ENCODE assay signal across 16 cellular contexts in the genomic region with DNA sequence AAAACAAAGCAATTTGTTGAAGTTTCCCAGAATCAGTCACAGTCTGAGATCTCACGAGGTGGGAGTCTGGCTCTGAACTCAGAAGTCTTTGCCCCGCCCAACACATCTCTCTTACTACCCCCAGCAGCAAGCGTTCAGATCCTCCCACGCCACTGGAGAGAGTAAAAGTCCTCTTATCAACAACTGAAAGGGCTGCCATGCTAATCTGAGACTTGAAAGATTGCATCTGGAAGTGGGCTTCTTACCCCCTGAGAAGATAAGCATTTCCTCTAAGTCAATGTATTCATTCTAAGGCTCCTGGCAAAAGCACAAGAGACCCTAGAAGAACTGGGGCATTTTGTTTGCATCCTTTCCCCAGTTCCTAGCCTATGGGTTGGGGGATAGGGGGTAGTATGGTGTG. TPM values are rescaled to one million over a fixed set of nuclear protein-coding genes. Genes with fewer than 3 reads are reported as not detected.
DNase-seq lines count a peak whose midpoint lies in the region; TF ChIP-seq lines count a peak whose summit lies in the region.
"Had no signal": no experiment of that assay in that cellular context is flagged by ENCODE, and none has a peak within 500 bp of the region (broad histone marks: within the 10 kb centered on the region; RNA-seq: fewer than 3 reads in every experiment).

No MANE protein-coding gene starts in this region.

- no peak overlapping the region for H3K9ac ChIP-seq in mesendoderm (ENCODE audit: low read length)

- DNase-seq in CD4-positive, alpha-beta memory T cell, result no peak
- peak in 69 of 76 experiments; percentile 8 to 91 (median 60) for DNase-seq in HUDEP-2 (lab: John Stamatoyannopoulos, UW; ENCODE audit: unreplicated experiment in 76 of 76)
- DNase-seq in caudate nucleus (lab: John Stamatoyannopoulos, UW), result peak in 1 of 61 donors; percentile 7
- peak; percentile 70 for DNase-seq in mesendoderm
- DNase-seq in T1000 (lab: John Stamatoyannopoulos, UW), result no peak
- DNase-seq in dedifferentiated amniotic fluid mesenchymal stem cell (ENCODE audit: extremely low spot score), result no peak
- DNase-seq in osteocyte (ENCODE audit: extremely low spot score, unreplicated experiment), result no peak
- DNase-seq: activated CD4-positive, alpha-beta T cell treated with anti-CD3 and anti-CD28 coated beads, Interleukin-2, amount 50 U/mL, for 1 hour; AML-193; cerebellar nuclear complex; DMS153; gastrocnemius medialis; NCI-H1417; NCI-H226 had no signal

- WGBS in mesendoderm (ENCODE audit: extremely low coverage, insufficient coverage, low lambda C conversion rate), result no CpG with 5 or more reads among the region's 4 CpGs

- H2AK5ac ChIP-seq in mesendoderm (ENCODE audit: low read length), result no peak overlapping the region

- H3K4me2 ChIP-seq in mesendoderm (ENCODE audit: low read length), result peak overlapping the region; percentile 36

- peaks cover 15% of the 10 kb centered on the region for H3K79me2 ChIP-seq in mesendoderm (ENCODE audit: control insufficient read depth, insufficient read depth, low read length)

- H3K36me3 ChIP-seq in CD4-positive, alpha-beta memory T cell (ENCODE audit: insufficient read depth, low read length), result no peaks in the 10 kb centered on the region
- H3K36me3 ChIP-seq in mesendoderm (ENCODE audit: control insufficient read depth, insufficient read depth, low read length), result no peaks in the 10 kb centered on the region
- H3K36me3 ChIP-seq: gastrocnemius medialis had no signal

- H4K5ac ChIP-seq in mesendoderm (ENCODE audit: low read length), result no peak overlapping the region

- no peak overlapping the region for H3K27ac Mint-ChIP-seq in CD4-positive, alpha-beta memory T cell
- H3K27ac Mint-ChIP-seq in osteocyte (ENCODE audit: unreplicated experiment), result no peak overlapping the region
- H3K27ac Mint-ChIP-seq: T-helper 2 cell treated with Interferon-gamma antibody and Interleukin-4, amounts not matched to agents 5 μg/mL and 100 μg/mL, for 36 hours had no signal

- no peaks in the 10 kb centered on the region for H3K36me3 Mint-ChIP-seq in CD4-positive, alpha-beta memory T cell
- H3K36me3 Mint-ChIP-seq in osteocyte (ENCODE audit: unreplicated experiment), result no peaks in the 10 kb centered on the region

- H2BK5ac ChIP-seq in mesendoderm (ENCODE audit: low read length), result no peak overlapping the region

- no peak overlapping the region for H3K56ac ChIP-seq in mesendoderm (ENCODE audit: low read length)

- H3K23ac ChIP-seq in mesendoderm (ENCODE audit: low read length), result no peak overlapping the region

- peaks cover 25% of the 10 kb centered on the region for H3K27me3 ChIP-seq in CD4-positive, alpha-beta memory T cell (ENCODE audit: insufficient read depth, low read length)
- peaks cover 3% of the 10 kb centered on the region for H3K27me3 ChIP-seq in mesendoderm (ENCODE audit: insufficient read depth, low read length, poor library complexity)
- H3K27me3 ChIP-seq: gastrocnemius medialis had no signal

- no peak overlapping the region for H3K18ac ChIP-seq in mesendoderm (ENCODE audit: low read length)

- no peak for TF ChIP-seq CTCF in osteocyte (IDR thresholded peaks at IDR 0.05)

- no peaks in the 10 kb centered on the region for H3K9me3 ChIP-seq in CD4-positive, alpha-beta memory T cell (ENCODE audit: control insufficient read depth in 1 of 2, low read length in 2 of 2)
- H3K9me3 ChIP-seq: gastrocnemius medialis had no signal

- H3K9me3 Mint-ChIP-seq in CD4-positive, alpha-beta memory T cell, result peaks cover 0 to 2% (median 0%) of the 10 kb centered on the region in 8 donors
- H3K9me3 Mint-ChIP-seq in osteocyte (ENCODE audit: unreplicated experiment), result no peaks in the 10 kb centered on the region
- H3K9me3 Mint-ChIP-seq: T-helper 2 cell treated with Interferon-gamma antibody and Interleukin-4, amounts not matched to agents 5 μg/mL and 100 μg/mL, for 36 hours had no signal

- no peak overlapping the region for H3K4me3 ChIP-seq in CD4-positive, alpha-beta memory T cell (ENCODE audit: low read length in 2 of 2)
- no peak overlapping the region for H3K4me3 ChIP-seq in mesendoderm (ENCODE audit: low read length)

- H3K79me1 ChIP-seq in mesendoderm (ENCODE audit: low read length), result peaks cover 1% of the 10 kb centered on the region

- peaks cover 15% of the 10 kb centered on the region for H3K4me1 ChIP-seq in CD4-positive, alpha-beta memory T cell (ENCODE audit: insufficient read depth, low read length)
- H3K4me1 ChIP-seq in mesendoderm (ENCODE audit: control insufficient read depth, low read depth, low read length), result peaks cover 4% of the 10 kb centered on the region

- H3K27ac ChIP-seq in CD4-positive, alpha-beta memory T cell (ENCODE audit: low read depth, low read length), result no peak overlapping the region
- H3K27ac ChIP-seq in caudate nucleus (ENCODE audit: low read depth, low read length) (peak overlapping the region; percentile 44), mesendoderm (ENCODE audit: low read depth, low read length) (no peak overlapping the region)

- peaks cover 57 to 58% of the 10 kb centered on the region in 2 donors for H3K27me3 Mint-ChIP-seq in CD4-positive, alpha-beta memory T cell
- H3K27me3 Mint-ChIP-seq in osteocyte (ENCODE audit: unreplicated experiment), result peaks cover 65% of the 10 kb centered on the region

- POLR2A ChIA-PET in CD4-positive, alpha-beta memory T cell (lab: Charles Lee; ENCODE audit: partially characterized antibody), result no interaction called here

- intact Hi-C loops in CD4-positive, alpha-beta memory T cell (cut with micrococcal nuclease), result no loop called here

- no peak overlapping the region for H2BK120ac ChIP-seq in mesendoderm (ENCODE audit: low read depth, low read length)

- no peak overlapping the region for H3K4ac ChIP-seq in mesendoderm (ENCODE audit: low read depth, low read length)

- no peak overlapping the region for H2BK15ac ChIP-seq in mesendoderm (replicated peaks; ENCODE audit: low read depth)

- peaks cover 7 to 17% (median 14%) of the 10 kb centered on the region in 4 donors for H3K4me1 Mint-ChIP-seq in CD4-positive, alpha-beta memory T cell
- peaks cover 11% of the 10 kb centered on the region for H3K4me1 Mint-ChIP-seq in osteocyte (ENCODE audit: unreplicated experiment)

- H3K4me3 Mint-ChIP-seq in CD4-positive, alpha-beta memory T cell, result peak overlapping the region in 5 of 8 donors; percentile 15 to 69 (median 41)
- no peak overlapping the region for H3K4me3 Mint-ChIP-seq in osteocyte (ENCODE audit: unreplicated experiment)
- H3K4me3 Mint-ChIP-seq: T-helper 2 cell treated with Interferon-gamma antibody and Interleukin-4, amounts not matched to agents 5 μg/mL and 100 μg/mL, for 36 hours had no signal

- no peak overlapping the region for H4K8ac ChIP-seq in mesendoderm (ENCODE audit: low read depth, low read length)

- CTCF ChIA-PET in CD4-positive, alpha-beta memory T cell (lab: Charles Lee; ENCODE audit: partially characterized antibody), result no interaction called here

RNA-seq across cellular contexts. Expression of a gene that starts 34.1 kb away (rescaled TPM):
- not detected for total RNA-seq in CD4-positive, alpha-beta memory T cell
- not detected for polyA plus RNA-seq in CD4-positive, alpha-beta memory T cell
- polyA plus RNA-seq in mesendoderm (2013, experiment 1 of 2), result 11.3 TPM
- polyA plus RNA-seq in mesendoderm (2013, experiment 2 of 2), result 11.0 TPM
- not detected in 2 replicates for total RNA-seq in osteocyte
- total RNA-seq: endothelial cell of umbilical vein had no signal
- polyA plus RNA-seq: endothelial cell of umbilical vein had no signal

Comparison
In these comparisons a context has a peak if more than half of its experiments do, and no peak if none do; other contexts are left out.
1. DNase-seq: peak in HUDEP-2 (69 of 76) and mesendoderm (single experiment); none in CD4-positive, alpha-beta memory T cell (0 of 5), T1000 (single experiment), dedifferentiated amniotic fluid mesenchymal stem cell (single experiment) and osteocyte (single experiment).